In genomic region chr20:48058611-48059559, GRCh38 we compare ENCODE assay signal across 25 cellular contexts.
DNase-seq lines count a peak whose midpoint lies in the region; ATAC-seq, FAIRE-seq and TF ChIP-seq lines count a peak whose summit lies in the region.
"Had no signal": no experiment of that assay in that cellular context is flagged by ENCODE, and none has a peak within 500 bp of the region (broad histone marks: within the 10 kb centered on the region; RNA-seq: fewer than 3 reads in every experiment).

No MANE protein-coding gene starts in this region.

- H3K4me3 Mint-ChIP-seq in natural killer cell, result no peak overlapping the region
- H3K4me3 Mint-ChIP-seq: B cell; CD14-positive monocyte; CD4-positive, alpha-beta memory T cell; CD4-positive, CD25-positive, alpha-beta regulatory T cell; CD8-positive, alpha-beta memory T cell had no signal

- no peak overlapping the region for H3K27ac Mint-ChIP-seq in natural killer cell
- H3K27ac Mint-ChIP-seq: B cell; CD14-positive monocyte; CD4-positive, alpha-beta memory T cell; CD4-positive, CD25-positive, alpha-beta regulatory T cell; CD8-positive, alpha-beta memory T cell had no signal

- DNase-seq in A549 (ENCODE audit: low read depth in 1 of 2, low spot score in 1 of 2) (no peak), RWPE2 (ENCODE audit: low spot score) (peak; percentile 77), SW 1271 (lab: John Stamatoyannopoulos, UW) (no peak), natural killer cell (no peak)
- DNase-seq: 8988T; AML-193; C1 segment of cervical spinal cord; CD4-positive, alpha-beta memory T cell; CD4-positive, CD25-positive, alpha-beta regulatory T cell; CD8-positive, alpha-beta memory T cell; COR-L47; DMS 273 treated with DMSO at 0.1 percent for 48 hours; DMS153; DMS53; DMS79; DND-41; EL; GDM1 had no signal

- ATAC-seq in A549 (no peak), RWPE2 (ENCODE audit: low read depth) (no peak), natural killer cell (no peak)
- ATAC-seq: GM12878 had no signal

- H3K27ac ChIP-seq in A549 (no peak overlapping the region), HEK293 (ENCODE audit: extremely low read depth, low read depth, low read length) (no peak overlapping the region), RWPE2 (ENCODE audit: poor library complexity, severe bottlenecking) (no peak overlapping the region)
- H3K27ac ChIP-seq: BLaER1 had no signal

- H3K9me3 Mint-ChIP-seq in natural killer cell, result no peaks in the 10 kb centered on the region

- peaks cover 10 to 28% of the 10 kb centered on the region in 2 donors for H3K27me3 Mint-ChIP-seq in natural killer cell (ENCODE audit: low read depth in 2 of 2)

- no peak for FAIRE-seq in A549 (lab: Jason Lieb, UNC)
- FAIRE-seq: A204.1, GM12878, GM19239 had no signal

- POLR2A ChIA-PET in A549 (lab: Yijun Ruan, JAX), result no interaction called here
- POLR2A ChIA-PET in HEK293 (lab: Yijun Ruan, JAX), result no interaction called here

- TF ChIP-seq RAD21 in A549 (conservative IDR thresholded peaks at IDR 0.05 in 1 of 2, IDR thresholded peaks at IDR 0.05 in 1 of 2), result no peak

- H3K4me1 Mint-ChIP-seq in natural killer cell, result no peaks in the 10 kb centered on the region
- H3K4me1 Mint-ChIP-seq: B cell; CD14-positive monocyte; CD4-positive, alpha-beta memory T cell; CD4-positive, CD25-positive, alpha-beta regulatory T cell; CD8-positive, alpha-beta memory T cell had no signal

- no peak for TF ChIP-seq POLR2A in A549 (IDR thresholded peaks at IDR 0.05; ENCODE audit: low read length)

- TF ChIP-seq EP300 in A549 (IDR thresholded peaks at IDR 0.05), result no peak

- CTCF ChIA-PET in A549 (lab: Yijun Ruan, JAX), result interaction anchor here (0.8 kb wide), 1 partner anchor 8 kb away, joined by 3 read pairs; no protein-coding TSS in a partner anchor
- CTCF ChIA-PET in HEK293 (lab: Yijun Ruan, JAX), result no interaction called here

- WGBS in A549 (ENCODE audit: missing lambda C conversion rate), result 35% methylated on average over 14 of the region's 31 CpGs

- H3K9me3 ChIP-seq in A549 (peaks cover 9% of the 10 kb centered on the region; the same call in 2 of the 3 replicates), HEK293 (ENCODE audit: control insufficient read depth, insufficient read depth, low read depth, low read length) (no peaks in the 10 kb centered on the region), RWPE2 (ENCODE audit: severe bottlenecking) (peaks cover 4% of the 10 kb centered on the region)

- H3K36me3 Mint-ChIP-seq in natural killer cell, result no peaks in the 10 kb centered on the region
- H3K36me3 Mint-ChIP-seq: CD14-positive monocyte; CD4-positive, alpha-beta memory T cell; CD4-positive, CD25-positive, alpha-beta regulatory T cell; CD8-positive, alpha-beta memory T cell had no signal

- H3K27me3 ChIP-seq in RWPE2 (ENCODE audit: insufficient read depth, poor library complexity, severe bottlenecking), result no peaks in the 10 kb centered on the region
- H3K27me3 ChIP-seq: BLaER1 had no signal

- H3K36me3 ChIP-seq in HEK293 (ENCODE audit: control insufficient read depth in 2 of 2, insufficient read depth in 1 of 2, low read length in 2 of 2) (no peaks in the 10 kb centered on the region), RWPE2 (ENCODE audit: low read depth) (no peaks in the 10 kb centered on the region)
- H3K36me3 ChIP-seq: BLaER1 had no signal

- H3K4me3 ChIP-seq in A549 (no peak overlapping the region), HEK293 (ENCODE audit: low read depth, low read length) (no peak overlapping the region), RWPE2 (ENCODE audit: severe bottlenecking) (no peak overlapping the region)
- H3K4me3 ChIP-seq: BLaER1, GM12878 had no signal

- no peaks in the 10 kb centered on the region for H3K4me1 ChIP-seq in A549
- H3K4me1 ChIP-seq in HEK293 (ENCODE audit: control insufficient read depth, insufficient read depth, low read length), result no peaks in the 10 kb centered on the region
- H3K4me1 ChIP-seq in RWPE2 (ENCODE audit: insufficient read depth, poor library complexity, severe bottlenecking), result no peaks in the 10 kb centered on the region
- H3K4me1 ChIP-seq: BLaER1 had no signal

- intact Hi-C loops in natural killer cell (cut with micrococcal nuclease), result no loop called here

- H3K4me2 ChIP-seq in A549, result no peak overlapping the region
- H3K4me2 ChIP-seq: BLaER1 had no signal

- no peak for TF ChIP-seq CTCF in A549 (IDR thresholded peaks at IDR 0.05)
- TF ChIP-seq CTCF in HEK293 (tag by site-specific recombination; IDR thresholded peaks at IDR 0.05), result no peak
- no peak for TF ChIP-seq CTCF in RWPE2 (IDR thresholded peaks at IDR 0.05; ENCODE audit: poor library complexity, severe bottlenecking)
- TF ChIP-seq CTCF in natural killer cell (IDR thresholded peaks at IDR 0.05), result no peak

TF ChIP-seq in A549, 52 proteins besides CTCF, POLR2A, EP300 and RAD21:
- no peak for TF ChIP-seq NR3C1 (IDR thresholded peaks at IDR 0.05)
- TF ChIP-seq MAFK (IDR thresholded peaks at IDR 0.05; ENCODE audit: partially characterized antibody), result peak; percentile 40

TF ChIP-seq in HEK293, 187 proteins besides CTCF, POLR2A, EP300 and RAD21:
- TF ChIP-seq ZNF571 (tag by site-specific recombination; IDR thresholded peaks at IDR 0.05) (no peak), SETDB1 (IDR thresholded peaks at IDR 0.05; ENCODE audit: insufficient read length, low read length) (peak; percentile 13)
TF ChIP-seq in HEK293: peak in this region for 1.
